Comparison of ENCODE assay signal across 11 cellular contexts in the genomic region with DNA sequence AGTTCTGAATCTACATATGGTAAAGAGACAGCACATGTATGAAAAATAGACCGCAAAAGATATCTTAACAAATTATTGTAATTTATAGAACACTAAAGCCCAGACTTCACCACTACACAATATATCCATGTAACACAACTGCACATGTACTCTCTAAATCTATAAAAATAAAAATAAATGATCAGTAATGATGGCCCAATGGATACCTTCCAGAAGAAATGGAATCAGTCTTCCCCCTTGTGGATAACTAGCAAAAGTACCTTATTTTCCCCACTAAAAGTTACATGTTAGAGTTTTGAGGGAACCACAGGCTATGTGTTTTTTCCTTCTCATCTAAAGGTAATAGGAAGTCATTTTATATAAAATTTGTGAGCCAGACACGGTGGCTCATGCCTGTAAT. TPM values are rescaled to one million over a fixed set of nuclear protein-coding genes. Genes with fewer than 3 reads are reported as not detected.
DNase-seq lines count a peak whose midpoint lies in the region; ATAC-seq, FAIRE-seq and TF ChIP-seq lines count a peak whose summit lies in the region.
"Had no signal": no experiment of that assay in that cellular context is flagged by ENCODE, and none has a peak within 500 bp of the region (broad histone marks: within the 10 kb centered on the region; RNA-seq: fewer than 3 reads in every experiment).

No MANE protein-coding gene starts in this region.

- H3K79me2 ChIP-seq in astrocyte (ENCODE audit: insufficient read depth, low read length): no peaks in the 10 kb centered on the region

- H3K4me3 Mint-ChIP-seq in astrocyte (ENCODE audit: unreplicated experiment) (no peak overlapping the region), mesothelial cell of epicardium (no peak overlapping the region)
- H3K4me3 Mint-ChIP-seq in activated T-helper 2 cell treated with anti-CD3 and anti-CD28 coated beads, Interferon-gamma antibody, Interleukin-2, Interleukin-4, amounts not matched to agents 10 μg/mL and 5 μg/mL and 100 μg/mL, durations not matched to agents 14 hours and 24 hours and 36 hours (ENCODE audit: low read depth): no peak overlapping the region
- H3K4me3 Mint-ChIP-seq: activated CD4-positive, alpha-beta memory T cell treated with anti-CD3 and anti-CD28 coated beads for 36 hours had no signal

- no peaks in the 10 kb centered on the region for H3K36me3 Mint-ChIP-seq in astrocyte (ENCODE audit: low read depth, unreplicated experiment)
- H3K36me3 Mint-ChIP-seq in mesothelial cell of epicardium: no peaks in the 10 kb centered on the region
- H3K36me3 Mint-ChIP-seq in activated T-helper 2 cell treated with anti-CD3 and anti-CD28 coated beads, Interferon-gamma antibody, Interleukin-2, Interleukin-4, amounts not matched to agents 10 μg/mL and 5 μg/mL and 100 μg/mL, durations not matched to agents 14 hours and 24 hours and 36 hours (ENCODE audit: low read depth): no peaks in the 10 kb centered on the region
- H3K36me3 Mint-ChIP-seq: activated CD4-positive, alpha-beta memory T cell treated with anti-CD3 and anti-CD28 coated beads for 36 hours had no signal

- peak; percentile 32 for TF ChIP-seq CTCF in astrocyte (IDR thresholded peaks at IDR 0.05; ENCODE audit: insufficient read depth, low read depth, low read length)
- TF ChIP-seq CTCF in mesothelial cell of epicardium (IDR thresholded peaks at IDR 0.05; ENCODE audit: unreplicated experiment): peak; percentile 49

- no peak overlapping the region for H2AFZ ChIP-seq in astrocyte (ENCODE audit: low read depth, low read length)

- no peak overlapping the region for H3K9ac ChIP-seq in astrocyte (ENCODE audit: low read length)

- H3K4me3 ChIP-seq in astrocyte (ENCODE audit: insufficient read depth, low read depth, low read length): no peak overlapping the region

- no peak overlapping the region for H3K4me2 ChIP-seq in astrocyte (ENCODE audit: low read length)

- H3K4me1 Mint-ChIP-seq in astrocyte (ENCODE audit: low read depth, unreplicated experiment) (peaks cover 11% of the 10 kb centered on the region), mesothelial cell of epicardium (peaks cover 25% of the 10 kb centered on the region)
- H3K4me1 Mint-ChIP-seq in activated T-helper 2 cell treated with anti-CD3 and anti-CD28 coated beads, Interferon-gamma antibody, Interleukin-2, Interleukin-4, amounts not matched to agents 10 μg/mL and 5 μg/mL and 100 μg/mL, durations not matched to agents 14 hours and 24 hours and 36 hours (ENCODE audit: low read depth): peaks cover 21% of the 10 kb centered on the region

- FAIRE-seq in astrocyte (lab: Jason Lieb, UNC): no peak

- no peaks in the 10 kb centered on the region for H3K9me3 ChIP-seq in astrocyte (ENCODE audit: insufficient read depth, low read depth, low read length)

- no peak overlapping the region for H3K27ac ChIP-seq in astrocyte (ENCODE audit: low read depth, low read length)

- intact Hi-C loops in activated T-helper 2 cell treated with anti-CD3 and anti-CD28 coated beads, Interferon-gamma antibody, Interleukin-2, Interleukin-4, amounts not matched to agents 10 μg/mL and 5 μg/mL and 100 μg/mL, durations not matched to agents 14 hours and 24 hours and 36 hours (cut with micrococcal nuclease): no loop called here

- H4K20me1 ChIP-seq in astrocyte (ENCODE audit: insufficient read depth, low read length): no peaks in the 10 kb centered on the region

- no peak overlapping the region for H3K27ac Mint-ChIP-seq in astrocyte (ENCODE audit: unreplicated experiment)
- H3K27ac Mint-ChIP-seq in mesothelial cell of epicardium: no peak overlapping the region
- H3K27ac Mint-ChIP-seq in activated T-helper 2 cell treated with anti-CD3 and anti-CD28 coated beads, Interferon-gamma antibody, Interleukin-2, Interleukin-4, amounts not matched to agents 10 μg/mL and 5 μg/mL and 100 μg/mL, durations not matched to agents 14 hours and 24 hours and 36 hours: no peak overlapping the region
- H3K27ac Mint-ChIP-seq: activated CD4-positive, alpha-beta memory T cell treated with anti-CD3 and anti-CD28 coated beads for 36 hours had no signal

- DNase-seq in Caki2 (ENCODE audit: low read depth) (peak; percentile 36), KBM-7 (peak; percentile 32), astrocyte (ENCODE audit: low read depth) (no peak), mesothelial cell of epicardium (ENCODE audit: low spot score in 2 of 2, unreplicated experiment in 2 of 2) (no peak), nucleus accumbens (lab: John Stamatoyannopoulos, UW) (no peak)
- DNase-seq in activated T-helper 2 cell treated with anti-CD3 and anti-CD28 coated beads, Interferon-gamma antibody, Interleukin-2, Interleukin-4, amounts not matched to agents 10 μg/mL and 5 μg/mL and 100 μg/mL, durations not matched to agents 14 hours and 24 hours and 36 hours (ENCODE audit: low spot score): no peak
- DNase-seq in effector CD8-positive, alpha-beta T cell (lab: John Stamatoyannopoulos, UW): no peak
- DNase-seq: activated CD4-positive, alpha-beta memory T cell treated with anti-CD3 and anti-CD28 coated beads for 36 hours; cortex of kidney; NCI-H526 had no signal

- H3K36me3 ChIP-seq in astrocyte (ENCODE audit: insufficient read depth, low read length): no peaks in the 10 kb centered on the region

- H3K9me3 Mint-ChIP-seq in astrocyte (ENCODE audit: unreplicated experiment): no peaks in the 10 kb centered on the region
- no peaks in the 10 kb centered on the region for H3K9me3 Mint-ChIP-seq in mesothelial cell of epicardium
- H3K9me3 Mint-ChIP-seq in activated T-helper 2 cell treated with anti-CD3 and anti-CD28 coated beads, Interferon-gamma antibody, Interleukin-2, Interleukin-4, amounts not matched to agents 10 μg/mL and 5 μg/mL and 100 μg/mL, durations not matched to agents 14 hours and 24 hours and 36 hours: no peaks in the 10 kb centered on the region
- H3K9me3 Mint-ChIP-seq: activated CD4-positive, alpha-beta memory T cell treated with anti-CD3 and anti-CD28 coated beads for 36 hours had no signal

- no peaks in the 10 kb centered on the region for H3K27me3 ChIP-seq in astrocyte (ENCODE audit: insufficient read depth, low read length)

- H3K27me3 Mint-ChIP-seq in astrocyte (ENCODE audit: low read depth, unreplicated experiment) (no peaks in the 10 kb centered on the region), mesothelial cell of epicardium (ENCODE audit: low read depth) (no peaks in the 10 kb centered on the region)
- H3K27me3 Mint-ChIP-seq in activated T-helper 2 cell treated with anti-CD3 and anti-CD28 coated beads, Interferon-gamma antibody, Interleukin-2, Interleukin-4, amounts not matched to agents 10 μg/mL and 5 μg/mL and 100 μg/mL, durations not matched to agents 14 hours and 24 hours and 36 hours (ENCODE audit: low read depth): peaks cover 4% of the 10 kb centered on the region

- no peaks in the 10 kb centered on the region for H3K4me1 ChIP-seq in astrocyte (ENCODE audit: insufficient read depth, low read length)

- in situ Hi-C loops in Caki2 (cut with HindIII; ENCODE audit: low pct_unique_long_range_greater_than_20kb, low sequenced_read_pairs) (no loop called here), KBM-7 (cut with MboI; ENCODE audit: low pct_unique_long_range_greater_than_20kb, low sequenced_read_pairs) (no loop called here)

- no peak for ATAC-seq in HG02642 (IDR thresholded peaks at IDR 0.05; ENCODE audit: poor library complexity, unreplicated experiment)

RNA-seq across cellular contexts. Expression of a gene that starts 25.7 kb away (rescaled TPM):
- 12.2 and 14.4 TPM in 2 replicates for total RNA-seq in Caki2 (2014; rRNA removed; shearing (Covaris generic); ENCODE audit: low replicate concordance)
- 8.5 and 8.8 TPM in 2 replicates for total RNA-seq in astrocyte
- 5.0 to 5.8 TPM (median 5.7 TPM) in 3 replicates for total RNA-seq in mesothelial cell of epicardium
- 4.4 TPM in 2 replicates for total RNA-seq in activated T-helper 2 cell treated with anti-CD3 and anti-CD28 coated beads, Interferon-gamma antibody, Interleukin-2, Interleukin-4, amounts not matched to agents 10 μg/mL and 5 μg/mL and 100 μg/mL, durations not matched to agents 14 hours and 24 hours and 36 hours

RNA-seq across cellular contexts. Expression of a gene that starts 45.8 kb away (rescaled TPM):
- 172 and 187 TPM in 2 replicates for total RNA-seq in Caki2 (2014; rRNA removed; shearing (Covaris generic); ENCODE audit: low replicate concordance)
- 106 and 119 TPM in 2 replicates for total RNA-seq in astrocyte
- 72.3 to 76.3 TPM (median 74.7 TPM) in 3 replicates for total RNA-seq in mesothelial cell of epicardium
- total RNA-seq in activated T-helper 2 cell treated with anti-CD3 and anti-CD28 coated beads, Interferon-gamma antibody, Interleukin-2, Interleukin-4, amounts not matched to agents 10 μg/mL and 5 μg/mL and 100 μg/mL, durations not matched to agents 14 hours and 24 hours and 36 hours: 204 and 218 TPM in 2 replicates

RNA-seq across cellular contexts. Expression of a gene that starts 46.0 kb away (rescaled TPM):
- 53.2 and 74.2 TPM in 2 replicates for total RNA-seq in Caki2 (2014; rRNA removed; shearing (Covaris generic); ENCODE audit: low replicate concordance)
- total RNA-seq in astrocyte (64.4 and 71.2 TPM in 2 replicates), mesothelial cell of epicardium (52.0 to 53.5 TPM (median 53.0 TPM) in 3 replicates)
- total RNA-seq in activated T-helper 2 cell treated with anti-CD3 and anti-CD28 coated beads, Interferon-gamma antibody, Interleukin-2, Interleukin-4, amounts not matched to agents 10 μg/mL and 5 μg/mL and 100 μg/mL, durations not matched to agents 14 hours and 24 hours and 36 hours: 68.8 and 70.0 TPM in 2 replicates

Comparison
In these comparisons a context has a peak if more than half of its experiments do, and no peak if none do; other contexts are left out.
1. DNase-seq: peak in Caki2 (single experiment) and KBM-7 (single experiment); none in astrocyte (single experiment), mesothelial cell of epicardium (0 of 2), nucleus accumbens (0 of 56), activated T-helper 2 cell treated with anti-CD3 and anti-CD28 coated beads, Interferon-gamma antibody, Interleukin-2, Interleukin-4, amounts not matched to agents 10 μg/mL and 5 μg/mL and 100 μg/mL, durations not matched to agents 14 hours and 24 hours and 36 hours (single experiment) and effector CD8-positive, alpha-beta T cell (single experiment).